ENCODE assay signal across 17 cellular contexts in the genomic region with DNA sequence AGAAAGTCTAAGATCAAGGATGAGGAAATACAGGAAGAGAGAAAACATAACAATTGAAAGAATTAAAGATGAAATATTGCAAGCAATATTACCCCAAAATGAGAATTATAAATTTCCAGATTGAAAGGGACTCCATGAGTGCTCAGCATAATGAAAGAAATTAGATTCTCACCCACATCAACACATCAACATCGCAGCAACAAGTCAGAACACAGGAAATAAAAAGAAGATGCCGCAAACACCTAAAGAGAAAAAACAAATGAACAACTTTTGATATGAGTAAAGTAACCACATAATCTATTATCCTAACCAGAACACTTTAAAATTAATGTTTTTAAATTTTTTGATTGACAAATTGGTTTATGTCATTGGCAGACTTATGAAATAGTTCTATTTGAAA.
"Had no signal": no experiment of that assay in that cellular context is flagged by ENCODE, and none has a peak within 500 bp of the region (broad histone marks: within the 10 kb centered on the region; RNA-seq: fewer than 3 reads in every experiment).

No MANE protein-coding gene starts in this region.

- H3K4me1 Mint-ChIP-seq: neural progenitor cell had no signal

- H3K36me3 Mint-ChIP-seq: neural progenitor cell; stimulated activated naive B cell treated with anti-CD40 and anti-IgM and Interleukin-4, amounts not matched to agents 10 μg/mL and 1 μg/mL and 100 μg/mL, for 72 hours had no signal

- ATAC-seq: body of pancreas; right lobe of liver; stimulated activated naive B cell treated with anti-CD40 and anti-IgM and Interleukin-4, amounts not matched to agents 10 μg/mL and 1 μg/mL and 100 μg/mL, for 72 hours; upper lobe of right lung had no signal

- H3K4me1 ChIP-seq: body of pancreas, colonic mucosa, left ventricle myocardium inferior, neural progenitor cell, right lobe of liver, upper lobe of right lung had no signal

- H3K27me3 ChIP-seq: body of pancreas, colonic mucosa, neural progenitor cell, right lobe of liver, upper lobe of right lung had no signal

- H3K4me3 ChIP-seq: body of pancreas, colonic mucosa, left ventricle myocardium inferior, neural progenitor cell, right lobe of liver, smooth muscle cell, upper lobe of right lung had no signal

- H3K9me3 Mint-ChIP-seq: neural progenitor cell had no signal

- H3K4me3 Mint-ChIP-seq: activated CD4-positive, alpha-beta memory T cell treated with anti-CD3 and anti-CD28 coated beads, Interleukin-2, amount 10 ng/mL, durations not matched to agents 7 days and 5 days; neural progenitor cell; stimulated activated naive B cell treated with anti-CD40 and anti-IgM and Interleukin-4, amounts not matched to agents 10 μg/mL and 1 μg/mL and 100 μg/mL, for 72 hours had no signal

- H3K27me3 Mint-ChIP-seq: activated CD4-positive, alpha-beta memory T cell treated with anti-CD3 and anti-CD28 coated beads, Interleukin-2, amount 10 ng/mL, durations not matched to agents 7 days and 5 days; stimulated activated naive B cell treated with anti-CD40 and anti-IgM and Interleukin-4, amounts not matched to agents 10 μg/mL and 1 μg/mL and 100 μg/mL, for 72 hours had no signal

- H2AFZ ChIP-seq: neural progenitor cell had no signal

- H3K27ac ChIP-seq: body of pancreas, colonic mucosa, left ventricle myocardium inferior, neural progenitor cell, right lobe of liver, upper lobe of right lung, WERI-Rb-1 had no signal

- H3K36me3 ChIP-seq: colonic mucosa, left ventricle myocardium inferior, neural progenitor cell, right lobe of liver, upper lobe of right lung, WERI-Rb-1 had no signal

- H3K9ac ChIP-seq: neural progenitor cell had no signal

- DNase-seq: activated CD4-positive, alpha-beta memory T cell treated with anti-CD3 and anti-CD28 coated beads, Interleukin-2, amount 10 ng/mL, durations not matched to agents 7 days and 5 days; activated CD4-positive, alpha-beta T cell treated with anti-CD3 and anti-CD28 coated beads for 1 hour; activated CD8-positive, alpha-beta memory T cell treated with anti-CD3 and anti-CD28 coated beads, Interleukin-2, amount 50 U/mL, for 48 hours; activated naive CD4-positive, alpha-beta T cell; body of pancreas; colonic mucosa; foreskin melanocyte; left ventricle myocardium inferior; mammary epithelial cell; midbrain; right lobe of liver; stimulated activated CD4-positive, alpha-beta T cell treated with anti-CD3 and anti-CD28 coated beads, Interleukin-4, amount 100 ng/mL, for 24 hours; stimulated activated naive B cell treated with anti-CD40 and anti-IgM and Interleukin-4, amounts not matched to agents 10 μg/mL and 1 μg/mL and 100 μg/mL, for 72 hours; upper lobe of right lung; WERI-Rb-1 had no signal

- H3K27ac Mint-ChIP-seq: activated CD4-positive, alpha-beta memory T cell treated with anti-CD3 and anti-CD28 coated beads, Interleukin-2, amount 10 ng/mL, durations not matched to agents 7 days and 5 days; neural progenitor cell; stimulated activated naive B cell treated with anti-CD40 and anti-IgM and Interleukin-4, amounts not matched to agents 10 μg/mL and 1 μg/mL and 100 μg/mL, for 72 hours had no signal

- H3K4me2 ChIP-seq: neural progenitor cell, smooth muscle cell had no signal

- H3K9me3 ChIP-seq: body of pancreas, colonic mucosa, right lobe of liver, upper lobe of right lung had no signal
